In the genomic region with DNA sequence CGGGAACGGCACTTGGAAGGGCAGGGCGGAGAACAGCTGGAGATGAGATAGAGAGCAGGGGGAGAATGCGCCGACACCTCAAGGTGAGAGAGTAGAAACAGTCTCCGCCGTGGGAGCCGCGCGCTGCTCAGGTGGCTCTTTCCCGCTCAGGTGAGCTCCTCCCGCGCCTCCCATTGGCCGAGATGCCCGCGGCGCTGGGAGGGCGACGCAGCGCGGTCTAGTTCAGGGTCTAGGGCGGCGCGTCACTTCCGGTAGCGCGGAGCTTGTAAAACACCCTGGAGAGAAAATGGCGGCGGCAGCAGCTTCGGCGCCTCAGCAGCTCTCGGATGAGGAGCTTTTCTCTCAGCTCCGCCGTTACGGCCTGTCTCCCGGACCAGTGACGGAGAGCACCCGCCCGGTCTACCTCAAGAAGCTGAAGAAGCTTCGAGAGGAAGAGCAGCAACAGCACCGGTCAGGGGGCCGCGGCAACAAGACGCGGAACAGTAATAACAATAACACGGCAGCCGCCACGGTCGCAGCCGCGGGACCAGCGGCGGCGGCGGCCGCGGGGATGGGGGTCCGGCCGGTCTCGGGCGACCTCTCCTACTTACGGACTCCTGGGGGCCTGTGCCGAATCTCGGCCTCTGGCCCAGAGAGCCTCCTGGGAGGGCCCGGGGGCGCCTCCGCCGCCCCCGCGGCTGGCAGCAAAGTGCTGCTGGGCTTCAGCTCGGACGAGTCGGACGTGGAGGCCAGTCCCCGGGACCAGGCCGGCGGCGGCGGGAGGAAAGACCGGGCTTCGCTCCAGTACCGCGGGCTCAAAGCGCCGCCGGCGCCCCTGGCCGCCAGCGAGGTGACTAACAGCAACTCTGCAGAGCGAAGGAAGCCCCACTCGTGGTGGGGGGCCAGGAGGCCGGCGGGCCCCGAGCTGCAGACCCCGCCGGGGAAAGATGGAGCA, we compare ENCODE assay signal across 2 cellular contexts.
TF ChIP-seq lines count a peak whose summit lies in the region.

A gene (plus strand): TSS at position 273 of the 934 bp plus-strand sequence. CDS start 14 bp downstream, at position 287.

TF ChIP-seq in HEK293, 187 proteins besides CTCF, POLR2A, EP300 and RAD21 (continued from another document and continues in another):
- TF ChIP-seq, protein P1, sequence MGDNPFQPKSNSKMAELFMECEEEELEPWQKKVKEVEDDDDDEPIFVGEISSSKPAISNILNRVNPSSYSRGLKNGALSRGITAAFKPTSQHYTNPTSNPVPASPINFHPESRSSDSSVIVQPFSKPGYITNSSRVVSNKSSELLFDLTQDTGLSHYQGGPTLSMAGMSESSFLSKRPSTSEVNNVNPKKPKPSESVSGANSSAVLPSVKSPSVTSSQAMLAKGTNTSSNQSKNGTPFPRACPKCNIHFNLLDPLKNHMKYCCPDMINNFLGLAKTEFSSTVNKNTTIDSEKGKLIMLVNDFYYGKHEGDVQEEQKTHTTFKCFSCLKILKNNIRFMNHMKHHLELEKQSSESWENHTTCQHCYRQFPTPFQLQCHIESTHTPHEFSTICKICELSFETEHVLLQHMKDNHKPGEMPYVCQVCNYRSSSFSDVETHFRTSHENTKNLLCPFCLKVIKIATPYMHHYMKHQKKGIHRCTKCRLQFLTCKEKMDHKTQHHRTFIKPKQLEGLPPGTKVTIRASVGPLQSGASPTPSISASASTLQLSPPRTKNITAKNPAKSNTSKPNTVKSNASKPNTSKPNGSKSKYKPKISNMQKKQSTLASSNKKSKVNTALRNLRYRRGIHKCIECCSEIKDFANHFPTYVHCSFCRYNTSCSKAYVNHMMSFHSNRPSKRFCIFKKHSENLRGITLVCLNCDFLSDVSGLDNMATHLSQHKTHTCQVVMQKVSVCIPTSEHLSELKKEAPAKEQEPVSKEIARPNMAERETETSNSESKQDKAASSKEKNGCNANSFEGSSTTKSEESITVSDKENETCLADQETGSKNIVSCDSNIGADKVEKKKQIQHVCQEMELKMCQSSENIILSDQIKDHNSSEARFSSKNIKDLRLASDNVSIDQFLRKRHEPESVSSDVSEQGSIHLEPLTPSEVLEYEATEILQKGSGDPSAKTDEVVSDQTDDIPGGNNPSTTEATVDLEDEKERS (tag by site-specific recombination; IDR thresholded peaks at IDR 0.05) = no peak
- TF ChIP-seq ZNF174 (tag by site-specific recombination; IDR thresholded peaks at IDR 0.05) (no peak), GLIS1 (tag by site-specific recombination; IDR thresholded peaks at IDR 0.05) (peak; percentile 72), ZNF776 (tag by site-specific recombination; IDR thresholded peaks at IDR 0.05; ENCODE audit: borderline replicate concordance) (no peak), OSR2 (tag by site-specific recombination; IDR thresholded peaks at IDR 0.05) (peak; percentile 50; the same call in 1 of the 2 replicates), ZNF324 (tag by site-specific recombination; IDR thresholded peaks at IDR 0.05) (no peak), ZNF558 (tag by site-specific recombination; IDR thresholded peaks at IDR 0.05) (no peak), ZNF707 (tag by site-specific recombination; IDR thresholded peaks at IDR 0.05) (no peak), ZNF214 (tag by site-specific recombination; IDR thresholded peaks at IDR 0.05; ENCODE audit: borderline replicate concordance) (no peak), ZNF112 (tag by site-specific recombination; IDR thresholded peaks at IDR 0.05) (no peak), ZNF660 (tag by site-specific recombination; IDR thresholded peaks at IDR 0.05) (no peak; the same call in 1 of the 2 replicates), ZNF747 (tag by site-specific recombination; IDR thresholded peaks at IDR 0.05) (no peak), ZNF211 (tag by site-specific recombination; IDR thresholded peaks at IDR 0.05; ENCODE audit: low read depth) (no peak)
- TF ChIP-seq, protein P2, sequence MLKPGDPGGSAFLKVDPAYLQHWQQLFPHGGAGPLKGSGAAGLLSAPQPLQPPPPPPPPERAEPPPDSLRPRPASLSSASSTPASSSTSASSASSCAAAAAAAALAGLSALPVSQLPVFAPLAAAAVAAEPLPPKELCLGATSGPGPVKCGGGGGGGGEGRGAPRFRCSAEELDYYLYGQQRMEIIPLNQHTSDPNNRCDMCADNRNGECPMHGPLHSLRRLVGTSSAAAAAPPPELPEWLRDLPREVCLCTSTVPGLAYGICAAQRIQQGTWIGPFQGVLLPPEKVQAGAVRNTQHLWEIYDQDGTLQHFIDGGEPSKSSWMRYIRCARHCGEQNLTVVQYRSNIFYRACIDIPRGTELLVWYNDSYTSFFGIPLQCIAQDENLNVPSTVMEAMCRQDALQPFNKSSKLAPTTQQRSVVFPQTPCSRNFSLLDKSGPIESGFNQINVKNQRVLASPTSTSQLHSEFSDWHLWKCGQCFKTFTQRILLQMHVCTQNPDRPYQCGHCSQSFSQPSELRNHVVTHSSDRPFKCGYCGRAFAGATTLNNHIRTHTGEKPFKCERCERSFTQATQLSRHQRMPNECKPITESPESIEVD (tag by site-specific recombination; IDR thresholded peaks at IDR 0.05) = no peak
- TF ChIP-seq, protein P3, sequence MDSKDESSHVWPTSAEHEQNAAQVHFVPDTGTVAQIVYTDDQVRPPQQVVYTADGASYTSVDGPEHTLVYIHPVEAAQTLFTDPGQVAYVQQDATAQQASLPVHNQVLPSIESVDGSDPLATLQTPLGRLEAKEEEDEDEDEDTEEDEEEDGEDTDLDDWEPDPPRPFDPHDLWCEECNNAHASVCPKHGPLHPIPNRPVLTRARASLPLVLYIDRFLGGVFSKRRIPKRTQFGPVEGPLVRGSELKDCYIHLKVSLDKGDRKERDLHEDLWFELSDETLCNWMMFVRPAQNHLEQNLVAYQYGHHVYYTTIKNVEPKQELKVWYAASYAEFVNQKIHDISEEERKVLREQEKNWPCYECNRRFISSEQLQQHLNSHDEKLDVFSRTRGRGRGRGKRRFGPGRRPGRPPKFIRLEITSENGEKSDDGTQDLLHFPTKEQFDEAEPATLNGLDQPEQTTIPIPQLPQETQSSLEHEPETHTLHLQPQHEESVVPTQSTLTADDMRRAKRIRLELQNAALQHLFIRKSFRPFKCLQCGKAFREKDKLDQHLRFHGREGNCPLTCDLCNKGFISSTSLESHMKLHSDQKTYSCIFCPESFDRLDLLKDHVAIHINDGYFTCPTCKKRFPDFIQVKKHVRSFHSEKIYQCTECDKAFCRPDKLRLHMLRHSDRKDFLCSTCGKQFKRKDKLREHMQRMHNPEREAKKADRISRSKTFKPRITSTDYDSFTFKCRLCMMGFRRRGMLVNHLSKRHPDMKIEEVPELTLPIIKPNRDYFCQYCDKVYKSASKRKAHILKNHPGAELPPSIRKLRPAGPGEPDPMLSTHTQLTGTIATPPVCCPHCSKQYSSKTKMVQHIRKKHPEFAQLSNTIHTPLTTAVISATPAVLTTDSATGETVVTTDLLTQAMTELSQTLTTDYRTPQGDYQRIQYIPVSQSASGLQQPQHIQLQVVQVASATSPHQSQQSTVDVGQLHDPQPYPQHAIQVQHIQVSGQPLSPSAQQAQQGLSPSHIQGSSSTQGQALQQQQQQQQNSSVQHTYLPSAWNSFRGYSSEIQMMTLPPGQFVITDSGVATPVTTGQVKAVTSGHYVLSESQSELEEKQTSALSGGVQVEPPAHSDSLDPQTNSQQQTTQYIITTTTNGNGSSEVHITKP (tag by site-specific recombination; IDR thresholded peaks at IDR 0.05) = peak; percentile 85
- TF ChIP-seq, protein P4, sequence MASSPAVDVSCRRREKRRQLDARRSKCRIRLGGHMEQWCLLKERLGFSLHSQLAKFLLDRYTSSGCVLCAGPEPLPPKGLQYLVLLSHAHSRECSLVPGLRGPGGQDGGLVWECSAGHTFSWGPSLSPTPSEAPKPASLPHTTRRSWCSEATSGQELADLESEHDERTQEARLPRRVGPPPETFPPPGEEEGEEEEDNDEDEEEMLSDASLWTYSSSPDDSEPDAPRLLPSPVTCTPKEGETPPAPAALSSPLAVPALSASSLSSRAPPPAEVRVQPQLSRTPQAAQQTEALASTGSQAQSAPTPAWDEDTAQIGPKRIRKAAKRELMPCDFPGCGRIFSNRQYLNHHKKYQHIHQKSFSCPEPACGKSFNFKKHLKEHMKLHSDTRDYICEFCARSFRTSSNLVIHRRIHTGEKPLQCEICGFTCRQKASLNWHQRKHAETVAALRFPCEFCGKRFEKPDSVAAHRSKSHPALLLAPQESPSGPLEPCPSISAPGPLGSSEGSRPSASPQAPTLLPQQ (tag by site-specific recombination; IDR thresholded peaks at IDR 0.05) = 0 out of 2 replicates have a peak, but pooled peaks have one; percentile 11

TF ChIP-seq in neural cell, 6 proteins besides CTCF, POLR2A, EP300 and RAD21 (continued from another document):
- TF ChIP-seq EZH2 (IDR thresholded peaks at IDR 0.05; ENCODE audit: borderline replicate concordance, insufficient read depth, low read length, poor library complexity, severe bottlenecking) = no peak
- TF ChIP-seq POLR2AphosphoS5 (IDR thresholded peaks at IDR 0.05) = peak; percentile 96
